25 cellular contexts compared by ENCODE assay signal in the genomic region with DNA sequence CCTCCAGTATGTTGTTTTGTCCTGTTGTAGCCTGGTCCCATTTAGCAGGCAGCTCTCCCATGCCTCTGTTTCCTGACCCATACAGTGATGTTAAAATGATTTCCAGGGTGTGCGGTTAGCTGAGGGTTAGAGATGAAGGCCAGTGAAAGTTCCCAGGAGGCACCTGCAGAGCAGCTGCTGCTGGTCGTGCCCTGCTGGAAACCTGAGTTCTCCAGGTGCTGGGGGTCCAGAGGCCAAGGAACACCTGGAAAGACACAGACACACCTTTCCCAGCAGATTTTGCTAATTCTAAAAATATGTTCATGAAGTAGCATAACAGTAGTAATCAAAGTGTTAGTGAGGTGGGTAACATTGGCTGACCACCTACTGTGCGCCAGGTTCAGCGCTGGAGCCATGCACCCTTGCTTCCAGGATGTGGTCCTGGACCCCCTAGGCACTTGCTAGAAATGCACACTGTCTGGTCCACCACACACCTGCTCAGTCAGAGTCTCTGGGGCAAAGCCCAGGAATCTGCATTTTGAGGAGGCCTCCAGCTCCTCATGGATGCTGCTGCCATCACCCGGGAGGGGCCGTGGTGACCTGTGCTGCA.
DNase-seq lines count a peak whose midpoint lies in the region; ATAC-seq and TF ChIP-seq lines count a peak whose summit lies in the region.
"Had no signal": no experiment of that assay in that cellular context is flagged by ENCODE, and none has a peak within 500 bp of the region (broad histone marks: within the 10 kb centered on the region; RNA-seq: fewer than 3 reads in every experiment).

No MANE protein-coding gene starts in this region.

- H3K4me1 Mint-ChIP-seq in activated B cell treated with CpG ODN at 0.5 μM for 24 hours (no peaks in the 10 kb centered on the region), glutamatergic neuron (ENCODE audit: low read depth, unreplicated experiment) (peaks cover 43% of the 10 kb centered on the region)
- H3K4me1 Mint-ChIP-seq: CD14-positive monocyte had no signal

- H3K4me2 ChIP-seq in BLaER1 (peak overlapping the region; percentile 78), PC-9 (no peak overlapping the region)
- H3K4me2 ChIP-seq: A549 had no signal

- BruUV-seq in PC-9 (replicated peaks; lab: Mats Ljungman, UMichigan): no TSS peak

- no peak for TF ChIP-seq CTCF in activated B cell treated with CpG ODN at 0.5 μM for 24 hours (IDR thresholded peaks at IDR 0.05)
- TF ChIP-seq CTCF in glutamatergic neuron (IDR thresholded peaks at IDR 0.05; ENCODE audit: partially characterized antibody, unreplicated experiment): no peak
- no peak for TF ChIP-seq CTCF in PC-9 (conservative IDR thresholded peaks at IDR 0.05)

- POLR2A ChIA-PET in activated B cell treated with CpG ODN at 0.5 μM for 24 hours (lab: Charles Lee) (no interaction called here), PC-9 (lab: Charles Lee; ENCODE audit: unreplicated experiment) (no interaction called here)

- no peaks in the 10 kb centered on the region for H3K27me3 ChIP-seq in BLaER1
- no peaks in the 10 kb centered on the region for H3K27me3 ChIP-seq in PC-9 (ENCODE audit: insufficient read depth, low read depth)

- H3K27ac ChIP-seq in BLaER1 (no peak overlapping the region), PC-9 (no peak overlapping the region)
- H3K27ac ChIP-seq: A549, SJCRH30 had no signal

- H3K36me3 ChIP-seq in BLaER1 (no peaks in the 10 kb centered on the region), PC-9 (ENCODE audit: low read depth) (no peaks in the 10 kb centered on the region)
- H3K36me3 ChIP-seq: SJCRH30 had no signal

- H4K20me1 ChIP-seq in BLaER1 (no peaks in the 10 kb centered on the region), PC-9 (ENCODE audit: insufficient read depth) (no peaks in the 10 kb centered on the region)

- H3K4me3 ChIP-seq in BLaER1 (no peak overlapping the region), PC-9 (no peak overlapping the region)
- H3K4me3 ChIP-seq: A549, K562, SJCRH30 had no signal

- ATAC-seq in activated B cell treated with CpG ODN at 0.5 μM for 24 hours (ENCODE audit: low read depth): no peak
- ATAC-seq: A549, K562, PC-3, Right ventricle myocardium inferior had no signal

- H3K27me3 Mint-ChIP-seq in activated B cell treated with CpG ODN at 0.5 μM for 24 hours: peaks cover 3% of the 10 kb centered on the region
- H3K27me3 Mint-ChIP-seq in glutamatergic neuron (ENCODE audit: unreplicated experiment): peaks cover 8% of the 10 kb centered on the region

- no peaks in the 10 kb centered on the region for H3K79me2 ChIP-seq in PC-9 (ENCODE audit: low read depth)

- H3K4me3 Mint-ChIP-seq in activated B cell treated with CpG ODN at 0.5 μM for 24 hours (no peak overlapping the region), glutamatergic neuron (ENCODE audit: unreplicated experiment) (no peak overlapping the region)
- H3K4me3 Mint-ChIP-seq: CD14-positive monocyte had no signal

- CTCF ChIA-PET in activated B cell treated with CpG ODN at 0.5 μM for 24 hours (lab: Charles Lee): no interaction called here
- CTCF ChIA-PET in PC-9 (lab: Charles Lee): no interaction called here

- H3K4me1 ChIP-seq in BLaER1 (peaks cover 93% of the 10 kb centered on the region), PC-9 (replicated peaks; ENCODE audit: insufficient read depth) (no peaks in the 10 kb centered on the region)
- H3K4me1 ChIP-seq: A549, SJCRH30 had no signal

- H3F3A ChIP-seq in PC-9 (ENCODE audit: insufficient read depth, low read depth): no peaks in the 10 kb centered on the region

- H3K9me2 ChIP-seq in PC-9 (ENCODE audit: insufficient read depth): no peaks in the 10 kb centered on the region

- H3K36me3 Mint-ChIP-seq in activated B cell treated with CpG ODN at 0.5 μM for 24 hours (ENCODE audit: low read depth) (no peaks in the 10 kb centered on the region), glutamatergic neuron (ENCODE audit: unreplicated experiment) (no peaks in the 10 kb centered on the region)
- H3K36me3 Mint-ChIP-seq: CD14-positive monocyte had no signal

- intact Hi-C loops in activated B cell treated with CpG ODN at 0.5 μM for 24 hours (cut with micrococcal nuclease): no loop called here
- intact Hi-C loops in PC-9 (cut with micrococcal nuclease; ENCODE audit: unreplicated experiment): no loop called here

- H3K9ac ChIP-seq in BLaER1: no peak overlapping the region

- H3K9me3 Mint-ChIP-seq in activated B cell treated with CpG ODN at 0.5 μM for 24 hours (no peaks in the 10 kb centered on the region), glutamatergic neuron (ENCODE audit: unreplicated experiment) (peaks cover 11% of the 10 kb centered on the region)

- DNase-seq in activated B cell treated with CpG ODN at 0.5 μM for 24 hours (no peak), glutamatergic neuron (no peak), ureter (ENCODE audit: low spot score) (peak; percentile 23), PC-9 (no peak), NCI-H69 (lab: John Stamatoyannopoulos, UW) (no peak)
- no peak for DNase-seq in stimulated activated CD4-positive, alpha-beta T cell treated with anti-CD3 and anti-CD28 coated beads, Interleukin-2, amount 100 ng/mL, for 24 hours
- DNase-seq: AML-193, Calu3, DMS79 treated with DMSO at 0.1 percent for 48 hours, GF-D8, HCEC 1CT, Kasumi-1, MV-4-11, NCI-H1105, NCI-H1436 treated with DMSO at 0.1 percent for 48 hours, NCI-H1930, NCI-H2107, NCI-H774, PC-3 had no signal

- H3K9me3 ChIP-seq in BLaER1 (no peaks in the 10 kb centered on the region), PC-9 (ENCODE audit: insufficient read depth, low read depth) (no peaks in the 10 kb centered on the region)
- H3K9me3 ChIP-seq: A549, SJCRH30 had no signal

- no peak overlapping the region for H2AFZ ChIP-seq in PC-9

- H3K27ac Mint-ChIP-seq in activated B cell treated with CpG ODN at 0.5 μM for 24 hours (peak overlapping the region; percentile 33), glutamatergic neuron (ENCODE audit: unreplicated experiment) (peak overlapping the region; percentile 36)
- H3K27ac Mint-ChIP-seq: CD14-positive monocyte had no signal
